In genomic region chr11:133619973-133620372, GRCh38 we compare ENCODE assay signal across 10 cellular contexts.
A peak's percentile ranks its signal among the peaks of the same experiment; 100 is the strongest.
DNase-seq lines count a peak whose midpoint lies in the region; ATAC-seq and TF ChIP-seq lines count a peak whose summit lies in the region.
"Had no signal": no experiment of that assay in that cellular context is flagged by ENCODE, and none has a peak within 500 bp of the region (broad histone marks: within the 10 kb centered on the region; RNA-seq: fewer than 3 reads in every experiment).

No MANE protein-coding gene starts in this region.

- peaks cover 10% of the 10 kb centered on the region for H3K36me3 Mint-ChIP-seq in glutamatergic neuron (ENCODE audit: unreplicated experiment)
- no peaks in the 10 kb centered on the region for H3K36me3 Mint-ChIP-seq in activated CD4-positive, alpha-beta T cell treated with anti-CD3 and anti-CD28 coated beads, Interleukin-2, amount 10 ng/mL, durations not matched to agents 24 days and 14 days (ENCODE audit: low read depth)

- no peak overlapping the region for H3K4me3 Mint-ChIP-seq in glutamatergic neuron (ENCODE audit: unreplicated experiment)
- H3K4me3 Mint-ChIP-seq in activated CD4-positive, alpha-beta T cell treated with anti-CD3 and anti-CD28 coated beads, Interleukin-2, amount 10 ng/mL, durations not matched to agents 24 days and 14 days: no peak overlapping the region
- H3K4me3 Mint-ChIP-seq: WTC11 had no signal

- DNase-seq in NCI-H82 (lab: John Stamatoyannopoulos, UW) (peak; percentile 15), NCI-H82 treated with DMSO at 0.1 percent for 48 hours (lab: John Stamatoyannopoulos, UW; ENCODE audit: unreplicated experiment) (no peak), NCI-H774 (lab: John Stamatoyannopoulos, UW) (peak; percentile 36), glutamatergic neuron (no peak), superior temporal gyrus (ENCODE audit: extremely low spot score) (peak; percentile 47)
- no peak for DNase-seq in activated CD4-positive, alpha-beta T cell treated with anti-CD3 and anti-CD28 coated beads, Interleukin-2, amount 10 ng/mL, durations not matched to agents 24 days and 14 days
- DNase-seq: DMS 273 treated with DMSO at 0.1 percent for 48 hours had no signal

- no peaks in the 10 kb centered on the region for H3K27me3 Mint-ChIP-seq in glutamatergic neuron (ENCODE audit: unreplicated experiment)
- H3K27me3 Mint-ChIP-seq in activated CD4-positive, alpha-beta T cell treated with anti-CD3 and anti-CD28 coated beads, Interleukin-2, amount 10 ng/mL, durations not matched to agents 24 days and 14 days: no peaks in the 10 kb centered on the region

- H3K27ac Mint-ChIP-seq in glutamatergic neuron (ENCODE audit: unreplicated experiment): no peak overlapping the region
- no peak overlapping the region for H3K27ac Mint-ChIP-seq in activated CD4-positive, alpha-beta T cell treated with anti-CD3 and anti-CD28 coated beads, Interleukin-2, amount 10 ng/mL, durations not matched to agents 24 days and 14 days
- H3K27ac Mint-ChIP-seq: WTC11 had no signal

- TF ChIP-seq CTCF in glutamatergic neuron (IDR thresholded peaks at IDR 0.05; ENCODE audit: partially characterized antibody, unreplicated experiment): peak; percentile 45

- ATAC-seq in GM18502 (IDR thresholded peaks at IDR 0.05; ENCODE audit: poor library complexity, unreplicated experiment): no peak
- no peak for ATAC-seq in GM21786 (IDR thresholded peaks at IDR 0.05; ENCODE audit: unreplicated experiment)

- intact Hi-C loops in activated CD4-positive, alpha-beta T cell treated with anti-CD3 and anti-CD28 coated beads, Interleukin-2, amount 10 ng/mL, durations not matched to agents 24 days and 14 days (cut with micrococcal nuclease): no loop called here

- H3K4me1 Mint-ChIP-seq in glutamatergic neuron (ENCODE audit: low read depth, unreplicated experiment): no peaks in the 10 kb centered on the region
- H3K4me1 Mint-ChIP-seq in activated CD4-positive, alpha-beta T cell treated with anti-CD3 and anti-CD28 coated beads, Interleukin-2, amount 10 ng/mL, durations not matched to agents 24 days and 14 days: no peaks in the 10 kb centered on the region

- peaks cover 3% of the 10 kb centered on the region for H3K9me3 Mint-ChIP-seq in glutamatergic neuron (ENCODE audit: unreplicated experiment)
- H3K9me3 Mint-ChIP-seq in activated CD4-positive, alpha-beta T cell treated with anti-CD3 and anti-CD28 coated beads, Interleukin-2, amount 10 ng/mL, durations not matched to agents 24 days and 14 days: no peaks in the 10 kb centered on the region

Comparison
In these comparisons a context has a peak if more than half of its experiments do, and no peak if none do; other contexts are left out.
1. DNase-seq: peak in NCI-H82 (single experiment), NCI-H774 (single experiment) and superior temporal gyrus (single experiment); none in NCI-H82 treated with DMSO at 0.1 percent for 48 hours (single experiment), glutamatergic neuron (single experiment) and activated CD4-positive, alpha-beta T cell treated with anti-CD3 and anti-CD28 coated beads, Interleukin-2, amount 10 ng/mL, durations not matched to agents 24 days and 14 days (single experiment).